In genomic region chr5:173625261-173625660, GRCh38 we compare ENCODE assay signal across 23 cellular contexts. TPM values are rescaled to one million over a fixed set of nuclear protein-coding genes. Genes with fewer than 3 reads are reported as not detected.
DNase-seq lines count a peak whose midpoint lies in the region; ATAC-seq, FAIRE-seq and TF ChIP-seq lines count a peak whose summit lies in the region.
"Had no signal": no experiment of that assay in that cellular context is flagged by ENCODE, and none has a peak within 500 bp of the region (broad histone marks: within the 10 kb centered on the region; RNA-seq: fewer than 3 reads in every experiment).

No MANE protein-coding gene starts in this region.

- ATAC-seq in A549 (no peak), natural killer cell (no peak)
- ATAC-seq: activated CD4-positive, alpha-beta T cell treated with anti-CD3 and anti-CD28 coated beads for 36 hours; activated T-cell treated with anti-CD3 and anti-CD28 coated beads, Interleukin-2, amount 50 U/mL, for 72 hours; naive thymus-derived CD8-positive, alpha-beta T cell; T-helper 17 cell had no signal

- 0 out of 3 replicates have a peak overlapping the region, but pooled peaks have one; percentile 5 for H3K4me2 ChIP-seq in A549
- H3K4me2 ChIP-seq in KMS-11: no peak overlapping the region
- no peak overlapping the region for H3K4me2 ChIP-seq in parathyroid adenoma (ENCODE audit: low read length)
- H3K4me2 ChIP-seq: BLaER1 treated with 17β-estradiol and CSF1 and Interleukin-3, amounts not matched to agents 10 nM and 100 nM had no signal

- CTCF ChIA-PET in A549 (lab: Yijun Ruan, JAX): interaction anchor here (0.9 to 6.3 kb wide), 2 partner anchors 349 to 692 kb away, joined by 4 to 50 read pairs; no protein-coding TSS in a partner anchor

- no peak for TF ChIP-seq EP300 in A549 (IDR thresholded peaks at IDR 0.05)

- H3K79me2 ChIP-seq in KMS-11 (ENCODE audit: insufficient read depth, low read depth) (no peaks in the 10 kb centered on the region), parathyroid adenoma (peaks cover 2% of the 10 kb centered on the region)

- H3K4me3 Mint-ChIP-seq in natural killer cell: no peak overlapping the region
- H3K4me3 Mint-ChIP-seq: activated CD4-positive, alpha-beta T cell treated with anti-CD3 and anti-CD28 coated beads for 36 hours; activated naive CD4-positive, alpha-beta T cell treated with anti-CD3 and anti-CD28 coated beads for 36 hours; activated T-cell treated with anti-CD3 and anti-CD28 coated beads, Interleukin-2, amount 50 U/mL, for 72 hours; naive thymus-derived CD8-positive, alpha-beta T cell; T-helper 17 cell had no signal

- DNase-seq in A549 (ENCODE audit: low read depth in 1 of 2, low spot score in 1 of 2) (no peak), caudate nucleus (lab: John Stamatoyannopoulos, UW) (peak in 1 of 61 donors; percentile 44), natural killer cell (no peak), putamen (ENCODE audit: low spot score) (no peak), cortex of kidney (lab: John Stamatoyannopoulos, UW) (no peak), dedifferentiated amniotic fluid mesenchymal stem cell (ENCODE audit: extremely low spot score) (no peak)
- DNase-seq: activated CD4-positive, alpha-beta T cell treated with anti-CD3 and anti-CD28 coated beads for 36 hours; activated naive CD4-positive, alpha-beta T cell treated with anti-CD3 and anti-CD28 coated beads for 36 hours; activated T-cell treated with anti-CD3 and anti-CD28 coated beads, Interleukin-2, amount 50 U/mL, for 72 hours; central memory CD4-positive, alpha-beta T cell; H7; heart right ventricle; Kasumi-1; MV-4-11; naive thymus-derived CD8-positive, alpha-beta T cell; NK-92 treated with Interleukin-12 subunit alpha and Interleukin-12 subunit beta, amount 100 ng/mL, for 24 hours; sigmoid colon; stimulated activated CD8-positive, alpha-beta memory T cell treated with anti-CD3 and anti-CD28 coated beads, Interleukin-4, amount 100 ng/mL, for 48 hours; T-helper 17 cell had no signal

- WGBS in A549 (ENCODE audit: missing lambda C conversion rate): 87% methylated on average over 3 of the region's 3 CpGs

- no peaks in the 10 kb centered on the region for H4K20me1 ChIP-seq in KMS-11 (ENCODE audit: insufficient read depth)
- H4K20me1 ChIP-seq: BLaER1 treated with 17β-estradiol and CSF1 and Interleukin-3, amounts not matched to agents 10 nM and 100 nM had no signal

- no peak for TF ChIP-seq POLR2A in A549 (IDR thresholded peaks at IDR 0.05; ENCODE audit: low read length)

- no peaks in the 10 kb centered on the region for H3K36me3 Mint-ChIP-seq in natural killer cell
- H3K36me3 Mint-ChIP-seq: naive thymus-derived CD8-positive, alpha-beta T cell had no signal

- no peaks in the 10 kb centered on the region for H3K9me3 Mint-ChIP-seq in natural killer cell
- H3K9me3 Mint-ChIP-seq: activated naive CD4-positive, alpha-beta T cell treated with anti-CD3 and anti-CD28 coated beads for 36 hours; activated T-cell treated with anti-CD3 and anti-CD28 coated beads, Interleukin-2, amount 50 U/mL, for 72 hours; naive thymus-derived CD8-positive, alpha-beta T cell had no signal

- no peak for FAIRE-seq in A549 (lab: Jason Lieb, UNC)
- FAIRE-seq: RCC 7860 had no signal

- H3K4me1 ChIP-seq in A549: peaks cover 25% of the 10 kb centered on the region; the same call in 2 of the 3 replicates
- peaks cover 17% of the 10 kb centered on the region for H3K4me1 ChIP-seq in KMS-11 (ENCODE audit: low read depth, poor library complexity, severe bottlenecking)
- H3K4me1 ChIP-seq in parathyroid adenoma: peaks cover 61% of the 10 kb centered on the region
- H3K4me1 ChIP-seq: sigmoid colon had no signal

- POLR2A ChIA-PET in A549 (lab: Yijun Ruan, JAX): no interaction called here

- no peak for TF ChIP-seq RAD21 in A549 (conservative IDR thresholded peaks at IDR 0.05 in 1 of 2, IDR thresholded peaks at IDR 0.05 in 1 of 2)

- no peak overlapping the region for H3K9ac ChIP-seq in KMS-11
- no peak overlapping the region for H3K9ac ChIP-seq in parathyroid adenoma

- TF ChIP-seq CTCF in A549 (IDR thresholded peaks at IDR 0.05) (no peak), KMS-11 (conservative IDR thresholded peaks at IDR 0.05; ENCODE audit: low read depth, low read length) (no peak), parathyroid adenoma (IDR thresholded peaks at IDR 0.05) (no peak), natural killer cell (IDR thresholded peaks at IDR 0.05) (no peak)

- peak overlapping the region; percentile 22; the same call in 1 of the 2 replicates for H2AFZ ChIP-seq in KMS-11 (ENCODE audit: low read depth)
- peak overlapping the region; percentile 30 for H2AFZ ChIP-seq in parathyroid adenoma

- H3K4me1 Mint-ChIP-seq in natural killer cell: no peaks in the 10 kb centered on the region
- H3K4me1 Mint-ChIP-seq: activated CD4-positive, alpha-beta T cell treated with anti-CD3 and anti-CD28 coated beads for 36 hours; T-helper 17 cell had no signal

- H3K36me3 ChIP-seq in KMS-11 (ENCODE audit: insufficient read depth) (no peaks in the 10 kb centered on the region), parathyroid adenoma (ENCODE audit: control insufficient read depth, insufficient read depth, low read length) (no peaks in the 10 kb centered on the region)
- H3K36me3 ChIP-seq: BLaER1 treated with 17β-estradiol and CSF1 and Interleukin-3, amounts not matched to agents 10 nM and 100 nM; heart right ventricle; sigmoid colon had no signal

- intact Hi-C loops in natural killer cell (cut with micrococcal nuclease): no loop called here

- H3K9me3 ChIP-seq in A549 (no peaks in the 10 kb centered on the region), parathyroid adenoma (ENCODE audit: control insufficient read depth, low read length) (no peaks in the 10 kb centered on the region)
- H3K9me3 ChIP-seq: BLaER1 treated with 17β-estradiol and CSF1 and Interleukin-3, amounts not matched to agents 10 nM and 100 nM; heart right ventricle; sigmoid colon had no signal

- H3K27ac Mint-ChIP-seq in natural killer cell: no peak overlapping the region
- H3K27ac Mint-ChIP-seq: activated CD4-positive, alpha-beta T cell treated with anti-CD3 and anti-CD28 coated beads for 36 hours; activated naive CD4-positive, alpha-beta T cell treated with anti-CD3 and anti-CD28 coated beads for 36 hours; activated T-cell treated with anti-CD3 and anti-CD28 coated beads, Interleukin-2, amount 50 U/mL, for 72 hours; naive thymus-derived CD8-positive, alpha-beta T cell; T-helper 17 cell had no signal

- no peaks in the 10 kb centered on the region for H3K27me3 ChIP-seq in KMS-11 (ENCODE audit: insufficient read depth, low read depth)
- H3K27me3 ChIP-seq in parathyroid adenoma (ENCODE audit: control insufficient read depth, insufficient read depth, low read length): no peaks in the 10 kb centered on the region
- H3K27me3 ChIP-seq: BLaER1 treated with 17β-estradiol and CSF1 and Interleukin-3, amounts not matched to agents 10 nM and 100 nM; heart right ventricle; sigmoid colon had no signal

- H3K27ac ChIP-seq in A549 (peak overlapping the region; percentile 45 to 76; a peak in 5 of 6 replicates), KMS-11 (no peak overlapping the region), caudate nucleus (ENCODE audit: low read depth, low read length) (peak overlapping the region; percentile 82), parathyroid adenoma (peak overlapping the region; percentile 99)
- H3K27ac ChIP-seq: BLaER1 treated with 17β-estradiol and CSF1 and Interleukin-3, amounts not matched to agents 10 nM and 100 nM; sigmoid colon had no signal

- H3K27me3 Mint-ChIP-seq in natural killer cell (ENCODE audit: low read depth in 2 of 2): peaks cover 6 to 7% of the 10 kb centered on the region in 2 donors

- H3K4me3 ChIP-seq in A549 (no peak overlapping the region), KMS-11 (IDR thresholded peaks at IDR 0.05; ENCODE audit: insufficient read depth, low read depth, low read length) (no peak overlapping the region), parathyroid adenoma (ENCODE audit: low read depth, low read length) (no peak overlapping the region)
- H3K4me3 ChIP-seq: BLaER1 treated with 17β-estradiol and CSF1 and Interleukin-3, amounts not matched to agents 10 nM and 100 nM; heart right ventricle; sigmoid colon had no signal

TF ChIP-seq in A549, 52 proteins besides CTCF, POLR2A, EP300 and RAD21:
- TF ChIP-seq RARB (CRISPR knock-in tag; IDR thresholded peaks at IDR 0.05) (no peak), JUNB (IDR thresholded peaks at IDR 0.05) (no peak), NPAS2 (CRISPR knock-in tag; IDR thresholded peaks at IDR 0.05; ENCODE audit: borderline replicate concordance) (no peak), ESRRA (IDR thresholded peaks at IDR 0.05; ENCODE audit: borderline replicate concordance, low read length) (no peak), FOSL2 (IDR thresholded peaks at IDR 0.05) (no peak), FOSL2 (CRISPR knock-in tag; IDR thresholded peaks at IDR 0.05) (no peak)
TF ChIP-seq in A549: peak in this region for 0.

RNA-seq across cellular contexts. Expression of gene BOD1, which starts 8.8 kb away (rescaled TPM):
- 95.1 and 102 TPM in 2 replicates for polyA plus RNA-seq in A549 (2011; rRNA removed)
- 50.2 and 50.9 TPM in 2 replicates for polyA plus RNA-seq in A549 (2012; cell fraction: cytosol; rRNA removed)
- polyA plus RNA-seq in A549 (2012; cell fraction: nucleus; rRNA removed): 34.5 and 40.0 TPM in 2 replicates
- 59.1 to 63.8 TPM (median 59.6 TPM) in 3 replicates for polyA plus RNA-seq in A549 (2017; fragmentation: RNase III; extraction: RNeasy Plus Mini Kit Qiagen cat#74134 plus additional on column Dnase treatment)
- polyA minus RNA-seq in A549 (2011; rRNA and poly(A)+ RNA removed): 43.2 and 55.0 TPM in 2 replicates
- 10 to 100 TPM; 11.0 to 19.9 (median 16.6) TPM for total RNA-seq in natural killer cell
